8 cellular contexts compared by ENCODE assay signal in the genomic region with DNA sequence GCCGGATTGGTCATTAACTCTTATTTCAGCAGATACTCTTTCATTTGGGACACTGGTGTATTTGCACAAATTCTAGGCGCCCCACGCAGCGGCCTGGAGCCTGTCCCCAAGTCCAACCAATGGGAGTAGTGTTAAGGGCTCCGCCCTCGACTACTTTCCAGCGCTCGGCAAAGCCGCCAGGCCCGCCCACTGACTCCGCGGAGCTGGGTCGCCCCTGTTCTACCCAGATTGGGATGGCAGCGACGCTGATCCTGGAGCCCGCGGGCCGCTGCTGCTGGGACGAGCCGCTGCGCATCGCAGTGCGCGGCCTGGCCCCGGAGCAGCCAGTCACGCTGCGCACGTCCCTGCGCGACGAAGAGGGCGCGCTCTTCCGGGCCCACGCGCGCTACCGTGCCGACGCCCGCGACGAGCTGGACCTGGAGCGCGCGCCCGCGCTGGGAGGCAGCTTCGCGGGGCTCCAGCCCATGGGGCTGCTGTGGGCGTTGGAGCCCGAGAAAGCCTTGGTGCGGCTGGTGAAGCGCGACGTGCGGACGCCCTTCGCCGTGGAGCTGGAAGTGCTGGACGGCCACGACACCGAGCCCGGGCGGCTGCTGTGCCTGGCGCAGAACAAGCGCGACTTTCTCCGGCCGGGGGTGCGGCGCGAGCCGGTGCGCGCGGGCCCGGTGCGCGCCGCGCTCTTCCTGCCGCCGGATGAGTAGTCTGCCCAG. TPM values are rescaled to one million over a fixed set of nuclear protein-coding genes. Genes with fewer than 3 reads are reported as not detected.
DNase-seq lines count a peak whose midpoint lies in the region; ATAC-seq and TF ChIP-seq lines count a peak whose summit lies in the region.

A gene with protein sequence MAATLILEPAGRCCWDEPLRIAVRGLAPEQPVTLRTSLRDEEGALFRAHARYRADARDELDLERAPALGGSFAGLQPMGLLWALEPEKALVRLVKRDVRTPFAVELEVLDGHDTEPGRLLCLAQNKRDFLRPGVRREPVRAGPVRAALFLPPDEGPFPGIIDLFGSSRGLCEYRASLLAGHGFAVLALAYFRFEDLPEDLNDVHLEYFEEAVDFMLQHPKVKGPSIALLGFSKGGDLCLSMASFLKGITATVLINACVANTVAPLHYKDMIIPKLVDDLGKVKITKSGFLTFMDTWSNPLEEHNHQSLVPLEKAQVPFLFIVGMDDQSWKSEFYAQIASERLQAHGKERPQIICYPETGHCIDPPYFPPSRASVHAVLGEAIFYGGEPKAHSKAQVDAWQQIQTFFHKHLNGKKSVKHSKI (plus strand): TSS at position 179 of the 707 bp plus-strand sequence. CDS start 55 bp downstream, at position 234.

- ATAC-seq in GM21619 (IDR thresholded peaks at IDR 0.05; ENCODE audit: unreplicated experiment) (peak; percentile 79), HG03469 (IDR thresholded peaks at IDR 0.05; ENCODE audit: unreplicated experiment) (no peak)

- DNase-seq in DMS53 treated with DMSO at 0.1 percent for 48 hours (lab: John Stamatoyannopoulos, UW; ENCODE audit: unreplicated experiment) = peak; percentile 49
- peak; percentile 70 for DNase-seq in M059J (ENCODE audit: low read depth)
- DNase-seq in T1000 (lab: John Stamatoyannopoulos, UW) = peak; percentile 69
- peak; percentile 84 for DNase-seq in astrocyte of the hippocampus (ENCODE audit: low read depth, low spot score)
- peak in 48 of 51 donors; percentile 7 to 83 (median 50) for DNase-seq in hypothalamus (lab: John Stamatoyannopoulos, UW)
- no peak for DNase-seq in retinal pigment epithelial cell (ENCODE audit: low read depth)

- peak within 1 kb of the TSS; percentile 54 for H3K4me3 ChIP-seq in retinal pigment epithelial cell (ENCODE audit: low read length)

- no peak for TF ChIP-seq CTCF in retinal pigment epithelial cell (conservative IDR thresholded peaks at IDR 0.05; ENCODE audit: low read depth, low read length)

RNA-seq across cellular contexts. Expression of the gene that starts here (rescaled TPM):
- total RNA-seq in M059J (2014; rRNA removed; shearing (Covaris generic)) = not detected in 2 replicates

Comparison
In these comparisons a context has a peak if more than half of its experiments do, and no peak if none do; other contexts are left out.
1. Peak in DNase-seq in M059J; RNA of the gene not detected or under 1 TPM.